ENCODE assay signal across 9 cellular contexts in the genomic region with DNA sequence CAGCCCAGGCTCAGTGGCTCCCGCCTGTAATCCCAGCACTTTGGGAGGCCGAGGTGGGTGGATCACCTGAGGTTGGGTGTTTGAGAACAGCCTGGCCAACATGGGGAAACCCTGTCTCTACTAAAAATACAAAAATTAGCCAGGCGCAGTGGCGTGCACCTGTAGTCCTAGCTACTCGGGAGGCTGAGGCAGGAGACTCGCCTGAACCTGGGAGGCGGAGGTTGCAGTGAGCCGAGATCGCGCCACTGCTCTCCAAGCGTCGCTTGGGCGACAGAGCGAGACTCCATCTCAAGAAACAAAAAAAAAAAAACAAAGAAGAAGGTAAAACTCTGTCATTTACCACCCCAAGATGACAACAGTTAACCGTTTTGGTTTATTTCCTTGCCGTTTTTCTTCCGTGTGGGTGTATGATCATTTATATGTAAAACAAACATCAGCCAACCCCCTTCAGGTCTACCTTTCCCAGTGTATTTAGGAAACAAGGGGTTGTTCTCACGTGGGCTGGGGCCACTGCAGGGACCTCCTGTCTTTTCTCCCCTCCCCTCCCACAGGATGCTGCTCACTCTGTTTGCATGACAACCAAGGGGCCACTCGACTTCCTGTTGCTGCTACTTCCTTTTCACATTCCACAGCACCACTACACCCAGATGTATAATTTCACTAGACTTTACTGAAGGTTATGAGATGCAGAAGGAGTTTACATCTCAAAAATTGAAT. TPM values are rescaled to one million over a fixed set of nuclear protein-coding genes. Genes with fewer than 3 reads are reported as not detected.
DNase-seq lines count a peak whose midpoint lies in the region; ATAC-seq and TF ChIP-seq lines count a peak whose summit lies in the region.
"Had no signal": no experiment of that assay in that cellular context is flagged by ENCODE, and none has a peak within 500 bp of the region (broad histone marks: within the 10 kb centered on the region; RNA-seq: fewer than 3 reads in every experiment).

No MANE protein-coding gene starts in this region.

- H3K9ac ChIP-seq in BLaER1 = peak overlapping the region; percentile 75
- H3K9ac ChIP-seq in iPS-20b (ENCODE audit: low read depth, low read length) = peak overlapping the region; percentile 31; the same call in 1 of the 2 replicates
- no peak overlapping the region for H3K9ac ChIP-seq in SK-N-SH

- H3K4me3 ChIP-seq in BLaER1 (peak overlapping the region; percentile 36), iPS-20b (ENCODE audit: low read length) (peak overlapping the region; percentile 11; the same call in 1 of the 2 replicates), transverse colon (no peak overlapping the region), SK-N-SH (ENCODE audit: low read depth in 2 of 2, low read length in 1 of 2) (no peak overlapping the region)
- H3K4me3 ChIP-seq: thoracic aorta had no signal

- H3K27ac ChIP-seq in BLaER1 (peak overlapping the region; percentile 90), iPS-20b (ENCODE audit: low read length) (peak overlapping the region; percentile 72), transverse colon (peak overlapping the region; percentile 2 to 60 (median 54)), SK-N-SH (ENCODE audit: low read depth in 2 of 2, low read length in 1 of 2) (no peak overlapping the region)
- H3K27ac ChIP-seq: thoracic aorta had no signal

- no peak for TF ChIP-seq CTCF in transverse colon (IDR thresholded peaks at IDR 0.05)
- no peak for TF ChIP-seq CTCF in SK-N-SH (IDR thresholded peaks at IDR 0.05)

- CTCF ChIA-PET in SK-N-SH (lab: Yijun Ruan, JAX) = no interaction called here

- H4K20me1 ChIP-seq in BLaER1 (no peaks in the 10 kb centered on the region), SK-N-SH (ENCODE audit: insufficient read depth) (no peaks in the 10 kb centered on the region)

- 35 to 58% methylated on average over 5 to 19 of the region's 19 CpGs for WGBS in transverse colon (ENCODE audit: low coverage in 1 of 2), 2 donors
- 83% methylated on average over 19 of the region's 19 CpGs for WGBS in SK-N-SH (ENCODE audit: low lambda C conversion rate)

- H3F3A ChIP-seq in SK-N-SH (replicated peaks; ENCODE audit: insufficient read depth) = no peaks in the 10 kb centered on the region

- intact Hi-C loops in transverse colon (cut with DNase I; ENCODE audit: low total_unique reads) = no loop called here

- ATAC-seq in GM19455 (IDR thresholded peaks at IDR 0.05; ENCODE audit: unreplicated experiment) (peak; percentile 67), HG03565 (IDR thresholded peaks at IDR 0.05; ENCODE audit: unreplicated experiment) (peak; percentile 52)

- H3K9me2 ChIP-seq in SK-N-SH = no peaks in the 10 kb centered on the region

- DNase-seq in activated CD4-positive, alpha-beta T cell treated with anti-CD3 and anti-CD28 coated beads, Interleukin-2, amount 50 U/mL, for 48 hours = peak; percentile 64 to 73
- DNase-seq in transverse colon = peak; percentile 68
- DNase-seq in SK-N-SH = no peak
- no peak for DNase-seq in LoVo (ENCODE audit: low spot score)

- peaks cover 75% of the 10 kb centered on the region for H3K4me1 ChIP-seq in BLaER1
- H3K4me1 ChIP-seq in iPS-20b (ENCODE audit: insufficient read depth, low read length) = peaks cover 69% of the 10 kb centered on the region; the same call in 1 of the 2 replicates
- H3K4me1 ChIP-seq in transverse colon = peaks cover 0 to 6% (median 0%) of the 10 kb centered on the region in 4 donors
- no peaks in the 10 kb centered on the region for H3K4me1 ChIP-seq in SK-N-SH (ENCODE audit: control insufficient read depth in 1 of 2, insufficient read depth in 2 of 2, low read depth in 1 of 2, low read length in 1 of 2)

- POLR2A ChIA-PET in SK-N-SH (lab: Yijun Ruan, JAX) = interaction anchor here (1.0 kb wide), 1 partner anchor 10 kb away, joined by 3 read pairs; no protein-coding TSS in a partner anchor

- in situ Hi-C loops in transverse colon (cut with MboI; ENCODE audit: low pct_ligation_motif_present in 1 of 4, low pct_unique_long_range_greater_than_20kb in 1 of 4, low sequenced_read_pairs in 3 of 4) = no loop called here

- H2AFZ ChIP-seq in SK-N-SH (ENCODE audit: low read depth) = no peak overlapping the region

- no peak for TF ChIP-seq POLR2A in transverse colon (IDR thresholded peaks at IDR 0.05)

- no peaks in the 10 kb centered on the region for H3K79me2 ChIP-seq in SK-N-SH (ENCODE audit: insufficient read depth)

- no peaks in the 10 kb centered on the region for H3K27me3 ChIP-seq in BLaER1
- no peaks in the 10 kb centered on the region for H3K27me3 ChIP-seq in iPS-20b (ENCODE audit: insufficient read depth, low read length)
- no peaks in the 10 kb centered on the region for H3K27me3 ChIP-seq in transverse colon
- no peaks in the 10 kb centered on the region; the same call in 1 of the 2 replicates for H3K27me3 ChIP-seq in SK-N-SH (ENCODE audit: insufficient read depth)

- H3K4me2 ChIP-seq in BLaER1 (peak overlapping the region; percentile 93), SK-N-SH (no peak overlapping the region)

- TF ChIP-seq EP300 in transverse colon (IDR thresholded peaks at IDR 0.05; ENCODE audit: low read depth) (no peak), SK-N-SH (IDR thresholded peaks at IDR 0.05; ENCODE audit: borderline replicate concordance in 1 of 2, low read depth in 1 of 2, low read length in 1 of 2) (no peak)

- no peak for TF ChIP-seq RAD21 in SK-N-SH (IDR thresholded peaks at IDR 0.05; ENCODE audit: low read length)

- H3K36me3 ChIP-seq in BLaER1 = no peaks in the 10 kb centered on the region
- peaks cover 30% of the 10 kb centered on the region; the same call in 1 of the 2 replicates for H3K36me3 ChIP-seq in iPS-20b (ENCODE audit: insufficient read depth, low read depth, low read length)
- H3K36me3 ChIP-seq in transverse colon = no peaks in the 10 kb centered on the region
- no peaks in the 10 kb centered on the region for H3K36me3 ChIP-seq in SK-N-SH (replicated peaks in 1 of 2; ENCODE audit: control insufficient read depth in 1 of 2, insufficient read depth in 2 of 2, low read length in 1 of 2)
- H3K36me3 ChIP-seq: thoracic aorta had no signal

- no peaks in the 10 kb centered on the region for H3K9me3 ChIP-seq in BLaER1
- H3K9me3 ChIP-seq in iPS-20b (ENCODE audit: insufficient read depth, low read depth, low read length) = no peaks in the 10 kb centered on the region
- no peaks in the 10 kb centered on the region for H3K9me3 ChIP-seq in transverse colon
- H3K9me3 ChIP-seq in SK-N-SH = no peaks in the 10 kb centered on the region
- H3K9me3 ChIP-seq: thoracic aorta had no signal

TF ChIP-seq in SK-N-SH, 30 proteins besides CTCF, POLR2A, EP300 and RAD21:
- TF ChIP-seq NFIC (IDR thresholded peaks at IDR 0.05; ENCODE audit: borderline replicate concordance) (no peak), FOXM1 (IDR thresholded peaks at IDR 0.05; ENCODE audit: low read depth) (no peak), TEAD4 (IDR thresholded peaks at IDR 0.05; ENCODE audit: borderline replicate concordance, insufficient read depth) (no peak), GABPA (IDR thresholded peaks at IDR 0.05; ENCODE audit: low read depth) (no peak), GATA2 (CRISPR knock-in tag; IDR thresholded peaks at IDR 0.05) (no peak), TAF1 (IDR thresholded peaks at IDR 0.05; ENCODE audit: borderline replicate concordance, low read depth, low read length) (no peak)
- TF ChIP-seq, protein P1, sequence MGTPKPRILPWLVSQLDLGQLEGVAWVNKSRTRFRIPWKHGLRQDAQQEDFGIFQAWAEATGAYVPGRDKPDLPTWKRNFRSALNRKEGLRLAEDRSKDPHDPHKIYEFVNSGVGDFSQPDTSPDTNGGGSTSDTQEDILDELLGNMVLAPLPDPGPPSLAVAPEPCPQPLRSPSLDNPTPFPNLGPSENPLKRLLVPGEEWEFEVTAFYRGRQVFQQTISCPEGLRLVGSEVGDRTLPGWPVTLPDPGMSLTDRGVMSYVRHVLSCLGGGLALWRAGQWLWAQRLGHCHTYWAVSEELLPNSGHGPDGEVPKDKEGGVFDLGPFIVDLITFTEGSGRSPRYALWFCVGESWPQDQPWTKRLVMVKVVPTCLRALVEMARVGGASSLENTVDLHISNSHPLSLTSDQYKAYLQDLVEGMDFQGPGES (IDR thresholded peaks at IDR 0.05; ENCODE audit: low read depth, low read length) = no peak

RNA-seq across cellular contexts. Expression of a gene that starts 13.6 kb away (rescaled TPM):
- total RNA-seq in transverse colon = 1 to 10 TPM in 1 of 4 donors, under 1 TPM in 1, not detected in 2; 0.41 to 1.3 TPM
- polyA plus RNA-seq in SK-N-SH (2012; rRNA removed) = 0.29 and 0.33 TPM in 2 replicates
- polyA plus RNA-seq in SK-N-SH (2012; cell fraction: cytosol; rRNA removed) = 0.33 and 0.58 TPM in 2 replicates
- polyA plus RNA-seq in SK-N-SH (2012; cell fraction: nucleus; rRNA removed) = 0.19 and 0.25 TPM in 2 replicates

RNA-seq across cellular contexts. Expression of a gene that starts 54.8 kb away (rescaled TPM):
- total RNA-seq in transverse colon = 10 to 100 TPM in 3 of 4 donors, 1 to 10 TPM in 1; 6.0 to 33.5 (median 23.7) TPM
- polyA plus RNA-seq in SK-N-SH (2012; rRNA removed) = 24.2 and 31.1 TPM in 2 replicates
- 34.3 and 46.5 TPM in 2 replicates for polyA plus RNA-seq in SK-N-SH (2012; cell fraction: cytosol; rRNA removed)
- polyA plus RNA-seq in SK-N-SH (2012; cell fraction: nucleus; rRNA removed) = 19.1 and 33.8 TPM in 2 replicates

Comparison
In these comparisons a context has a peak if more than half of its experiments do, and no peak if none do; other contexts are left out.
1. H3K27ac ChIP-seq: peak in BLaER1 (single experiment), iPS-20b (single experiment) and transverse colon (4 of 4); none in SK-N-SH (0 of 2).
2. H3K4me3 ChIP-seq: peak in BLaER1 (single experiment) and iPS-20b (single experiment); none in transverse colon (0 of 4) and SK-N-SH (0 of 2).
3. DNase-seq: peak in activated CD4-positive, alpha-beta T cell treated with anti-CD3 and anti-CD28 coated beads, Interleukin-2, amount 50 U/mL, for 48 hours (2 of 2) and transverse colon (single experiment); none in SK-N-SH (single experiment) and LoVo (single experiment).